8 cellular contexts compared by ENCODE assay signal in the genomic region with DNA sequence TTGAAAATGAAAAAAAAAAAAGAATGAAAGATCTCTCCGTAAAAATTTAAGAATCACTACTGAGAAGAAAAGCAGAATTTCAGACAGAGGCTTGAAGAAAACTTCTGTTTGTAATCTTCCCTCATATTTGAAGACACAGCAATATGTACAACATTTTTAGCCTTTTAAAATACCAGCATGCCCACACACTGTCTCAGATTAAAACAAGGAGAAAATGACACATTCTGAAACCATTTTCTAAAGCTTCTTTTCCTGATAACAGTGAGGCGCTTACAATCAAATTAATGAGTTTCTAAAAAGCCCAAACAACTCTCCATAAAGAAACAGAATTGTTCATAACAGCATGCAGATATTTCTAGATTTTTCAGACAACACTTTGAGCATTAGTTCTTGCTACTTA.
DNase-seq lines count a peak whose midpoint lies in the region; ATAC-seq, FAIRE-seq and TF ChIP-seq lines count a peak whose summit lies in the region.
"Not testable (repeated sequence)": the region's sequence is repeated elsewhere in the genome, so short reads cannot be mapped to it uniquely, and the experiment has no call there.

No MANE protein-coding gene starts in this region.

- H3K14ac ChIP-seq in IMR-90 (replicated peaks; ENCODE audit: low read depth, low read length) = not testable (repeated sequence)

- H3K79me2 ChIP-seq in OCI-LY3 (ENCODE audit: low read length); GM12878 (ENCODE audit: control insufficient read depth, insufficient read depth, low read length); smooth muscle cell (ENCODE audit: low read depth): not testable (repeated sequence)

- not testable (repeated sequence) for H3K27me3 ChIP-seq in IMR-90 (ENCODE audit: control insufficient read depth, insufficient read depth, low read length); OCI-LY3 (ENCODE audit: low read depth, low read length); GM12878 (replicated peaks in 1 of 2; ENCODE audit: control insufficient read depth in 2 of 2, insufficient read depth in 2 of 2, low read length in 1 of 2); right lobe of liver; smooth muscle cell (ENCODE audit: low read depth)

- not testable (repeated sequence) for DNase-seq in A549 (ENCODE audit: low read depth in 1 of 2, low spot score in 1 of 2); IMR-90; activated CD4-positive, alpha-beta T cell treated with anti-CD3 and anti-CD28 coated beads, Interleukin-2, amount 10 ng/mL, durations not matched to agents 24 days and 14 days; activated T-helper 2 cell treated with anti-CD3 and anti-CD28 coated beads, Interferon-gamma antibody, Interleukin-2, Interleukin-4, amounts not matched to agents 10 μg/mL and 5 μg/mL and 100 μg/mL, durations not matched to agents 14 hours and 24 hours and 36 hours (ENCODE audit: low spot score); GM12878 (ENCODE audit: low read depth, low spot score); right lobe of liver; smooth muscle cell (lab: John Stamatoyannopoulos, UW; ENCODE audit: unreplicated experiment)

- not testable (repeated sequence) for BruUV-seq in IMR-90 (replicated peaks; lab: Mats Ljungman, UMichigan); GM12878 (replicated peaks; lab: Mats Ljungman, UMichigan)

- H2AFZ ChIP-seq in IMR-90 (replicated peaks; ENCODE audit: low read length, poor library complexity); OCI-LY3 (ENCODE audit: low read depth, low read length); GM12878 (ENCODE audit: control insufficient read depth, low read depth, low read length); smooth muscle cell (ENCODE audit: low read depth): not testable (repeated sequence)

- not testable (repeated sequence) for H4K5ac ChIP-seq in IMR-90 (ENCODE audit: low read depth, low read length)

- H3K9ac ChIP-seq in IMR-90 (ENCODE audit: low read depth, low read length); OCI-LY3 (ENCODE audit: low read length); GM12878 (ENCODE audit: control insufficient read depth, insufficient read depth, low read length); smooth muscle cell (ENCODE audit: low read depth): not testable (repeated sequence)

- not testable (repeated sequence) for H3F3A ChIP-seq in smooth muscle cell (ENCODE audit: low read depth)

- not testable (repeated sequence) for H3K4me1 ChIP-seq in A549; IMR-90 (ENCODE audit: control insufficient read depth, insufficient read depth, low read length); GM12878 (ENCODE audit: control insufficient read depth, insufficient read depth, low read length); right lobe of liver; smooth muscle cell (ENCODE audit: low read depth)
- H3K4me1 ChIP-seq in OCI-LY3 (ENCODE audit: low read length) = peaks cover 17% of the 10 kb centered on the region; the same call in 1 of the 2 replicates

- not testable (repeated sequence) for H3K36me3 Mint-ChIP-seq in activated CD4-positive, alpha-beta T cell treated with anti-CD3 and anti-CD28 coated beads, Interleukin-2, amount 10 ng/mL, durations not matched to agents 24 days and 14 days (ENCODE audit: low read depth); activated T-helper 2 cell treated with anti-CD3 and anti-CD28 coated beads, Interferon-gamma antibody, Interleukin-2, Interleukin-4, amounts not matched to agents 10 μg/mL and 5 μg/mL and 100 μg/mL, durations not matched to agents 14 hours and 24 hours and 36 hours (ENCODE audit: low read depth)

- TF ChIP-seq POLR2A in A549 (IDR thresholded peaks at IDR 0.05; ENCODE audit: low read length); IMR-90 (IDR thresholded peaks at IDR 0.05; ENCODE audit: low read depth, low read length); GM12878 (IDR thresholded peaks at IDR 0.05; ENCODE audit: low read depth, low read length); right lobe of liver (IDR thresholded peaks at IDR 0.05): not testable (repeated sequence)

- SMC1A ChIA-PET in GM12878 (lab: Charles Lee; ENCODE audit: uncharacterized antibody, unreplicated experiment) = not testable (repeated sequence)

- RAD21 ChIA-PET in GM12878 (lab: Charles Lee; ENCODE audit: unreplicated experiment) = not testable (repeated sequence)

- H2AK5ac ChIP-seq in IMR-90 (ENCODE audit: low read depth, low read length) = not testable (repeated sequence)

- TF ChIP-seq RAD21 in A549 (conservative IDR thresholded peaks at IDR 0.05 in 1 of 2, IDR thresholded peaks at IDR 0.05 in 1 of 2); IMR-90 (IDR thresholded peaks at IDR 0.05; ENCODE audit: low read length); GM12878 (IDR thresholded peaks at IDR 0.05; ENCODE audit: insufficient read depth, low read depth, low read length): not testable (repeated sequence)

- not testable (repeated sequence) for H3K36me3 ChIP-seq in IMR-90 (ENCODE audit: control insufficient read depth, insufficient read depth, low read length); OCI-LY3 (replicated peaks; ENCODE audit: low read depth, low read length); GM12878 (ENCODE audit: control insufficient read depth in 2 of 2, insufficient read depth in 2 of 2, low read length in 1 of 2); right lobe of liver; smooth muscle cell (ENCODE audit: low read depth)

- not testable (repeated sequence) for FAIRE-seq in A549 (lab: Jason Lieb, UNC); GM12878 (lab: Jason Lieb, UNC)

- H3K9me3 ChIP-seq in A549; IMR-90 (ENCODE audit: control insufficient read depth, insufficient read depth, low read length); OCI-LY3 (ENCODE audit: insufficient read depth, low read length); GM12878 (replicated peaks; ENCODE audit: control insufficient read depth, insufficient read depth, low read length); right lobe of liver; smooth muscle cell (replicated peaks; ENCODE audit: low read depth): not testable (repeated sequence)

- H3K4me3 Mint-ChIP-seq in activated CD4-positive, alpha-beta T cell treated with anti-CD3 and anti-CD28 coated beads, Interleukin-2, amount 10 ng/mL, durations not matched to agents 24 days and 14 days; activated T-helper 2 cell treated with anti-CD3 and anti-CD28 coated beads, Interferon-gamma antibody, Interleukin-2, Interleukin-4, amounts not matched to agents 10 μg/mL and 5 μg/mL and 100 μg/mL, durations not matched to agents 14 hours and 24 hours and 36 hours (ENCODE audit: low read depth): not testable (repeated sequence)

- H3K4me1 Mint-ChIP-seq in activated CD4-positive, alpha-beta T cell treated with anti-CD3 and anti-CD28 coated beads, Interleukin-2, amount 10 ng/mL, durations not matched to agents 24 days and 14 days = not testable (repeated sequence)
- H3K4me1 Mint-ChIP-seq in activated T-helper 2 cell treated with anti-CD3 and anti-CD28 coated beads, Interferon-gamma antibody, Interleukin-2, Interleukin-4, amounts not matched to agents 10 μg/mL and 5 μg/mL and 100 μg/mL, durations not matched to agents 14 hours and 24 hours and 36 hours (ENCODE audit: low read depth) = peaks cover 10% of the 10 kb centered on the region

- in situ Hi-C loops in IMR-90 (cut with MboI; ENCODE audit: low sequenced_read_pairs); GM12878 (cut with MboI): not testable (repeated sequence)

- H3K79me1 ChIP-seq in IMR-90 (ENCODE audit: low read depth in 1 of 2, low read length in 2 of 2) = not testable (repeated sequence)

- POLR2A ChIA-PET in A549 (lab: Yijun Ruan, JAX); IMR-90 (lab: Charles Lee; ENCODE audit: unreplicated experiment); GM12878 (lab: Charles Lee): not testable (repeated sequence)

- TF ChIP-seq EP300 in A549 (IDR thresholded peaks at IDR 0.05); GM12878 (IDR thresholded peaks at IDR 0.05; ENCODE audit: borderline replicate concordance in 1 of 2, control insufficient read depth in 1 of 2, low read depth in 2 of 2, low read length in 2 of 2): not testable (repeated sequence)

- H3K4me3 ChIP-seq in A549; IMR-90 (ENCODE audit: insufficient read depth, low read depth, low read length); OCI-LY3 (ENCODE audit: low read length); GM12878; right lobe of liver; smooth muscle cell: not testable (repeated sequence)

- not testable (repeated sequence) for H2BK5ac ChIP-seq in IMR-90 (ENCODE audit: low read depth, low read length, poor library complexity, severe bottlenecking)

- dilution Hi-C loops in IMR-90 (cut with HindIII; ENCODE audit: low sequenced_read_pairs, unreplicated experiment) = not testable (repeated sequence)

- not testable (repeated sequence) for ATAC-seq in A549
- ATAC-seq in IMR-90 (ENCODE audit: low read depth) (peak; percentile 36; the same call in 1 of the 2 replicates), GM12878 (peak; percentile 52), right lobe of liver (peak; percentile 12 to 46 (median 36))

- not testable (repeated sequence) for H3K56ac ChIP-seq in IMR-90 (ENCODE audit: extremely low read depth, insufficient read depth, low read length)

- intact Hi-C loops in IMR-90 (cut with micrococcal nuclease); activated CD4-positive, alpha-beta T cell treated with anti-CD3 and anti-CD28 coated beads, Interleukin-2, amount 10 ng/mL, durations not matched to agents 24 days and 14 days (cut with micrococcal nuclease); activated T-helper 2 cell treated with anti-CD3 and anti-CD28 coated beads, Interferon-gamma antibody, Interleukin-2, Interleukin-4, amounts not matched to agents 10 μg/mL and 5 μg/mL and 100 μg/mL, durations not matched to agents 14 hours and 24 hours and 36 hours (cut with micrococcal nuclease); GM12878 (cut with micrococcal nuclease; ENCODE audit: unreplicated experiment); right lobe of liver (cut with DNase I): not testable (repeated sequence)

- peak overlapping the region in 1 of 2 experiments; percentile 38; a peak in 1 of 6 replicates for H3K27ac ChIP-seq in A549
- H3K27ac ChIP-seq in IMR-90 (ENCODE audit: insufficient read depth, low read length); OCI-LY3 (ENCODE audit: low read length); GM12878 (ENCODE audit: control insufficient read depth, insufficient read depth): not testable (repeated sequence)
- H3K27ac ChIP-seq in right lobe of liver = peak overlapping the region in 2 of 3 donors; percentile 43 to 62
- peak overlapping the region; percentile 72 for H3K27ac ChIP-seq in smooth muscle cell (ENCODE audit: low read depth)

- H4K8ac ChIP-seq in IMR-90 (ENCODE audit: low read depth in 2 of 2, low read length in 2 of 2) = not testable (repeated sequence)

- not testable (repeated sequence) for TF ChIP-seq CTCF in A549 (IDR thresholded peaks at IDR 0.05); IMR-90 (conservative IDR thresholded peaks at IDR 0.05; ENCODE audit: low read depth, low read length); OCI-LY3 (IDR thresholded peaks at IDR 0.05; ENCODE audit: low read depth, low read length); GM12878 (IDR thresholded peaks at IDR 0.05 in 2 of 3, conservative IDR thresholded peaks at IDR 0.05 in 1 of 3; ENCODE audit: control insufficient read depth in 2 of 3, extremely low read depth in 1 of 3, insufficient read depth in 1 of 3, low read depth in 3 of 3, low read length in 3 of 3); right lobe of liver (IDR thresholded peaks at IDR 0.05); smooth muscle cell (IDR thresholded peaks at IDR 0.05; ENCODE audit: borderline replicate concordance, insufficient read depth, poor library complexity, severe bottlenecking)

- CTCF ChIA-PET in A549 (lab: Yijun Ruan, JAX); IMR-90 (lab: Yijun Ruan, JAX); GM12878 (lab: Yijun Ruan, JAX): not testable (repeated sequence)

- peak overlapping the region; percentile 58 for H3K27ac Mint-ChIP-seq in activated CD4-positive, alpha-beta T cell treated with anti-CD3 and anti-CD28 coated beads, Interleukin-2, amount 10 ng/mL, durations not matched to agents 24 days and 14 days
- H3K27ac Mint-ChIP-seq in activated T-helper 2 cell treated with anti-CD3 and anti-CD28 coated beads, Interferon-gamma antibody, Interleukin-2, Interleukin-4, amounts not matched to agents 10 μg/mL and 5 μg/mL and 100 μg/mL, durations not matched to agents 14 hours and 24 hours and 36 hours = peak overlapping the region; percentile 42

- H3K4me2 ChIP-seq in A549 (peak overlapping the region; percentile 58), OCI-LY3 (ENCODE audit: low read length) (peak overlapping the region; percentile 34; the same call in 1 of the 2 replicates), smooth muscle cell (peak overlapping the region; percentile 76)
- H3K4me2 ChIP-seq in IMR-90 (ENCODE audit: low read depth, low read length); GM12878 (ENCODE audit: control insufficient read depth, insufficient read depth): not testable (repeated sequence)

- WGBS in A549 (ENCODE audit: missing lambda C conversion rate) = 11% methylated on average over 2 of the region's 2 CpGs
- no CpG with 5 or more reads among the region's 2 CpGs for WGBS in IMR-90 (ENCODE audit: extremely low coverage in 2 of 2, insufficient read length in 1 of 2), 2 experiments
- WGBS in GM12878 (ENCODE audit: insufficient coverage, insufficient replicate concordance, low lambda C conversion rate, missing lambda C conversion rate) = 0% methylated on average over 2 of the region's 2 CpGs
- WGBS in right lobe of liver (ENCODE audit: insufficient coverage, low coverage, low lambda C conversion rate, missing lambda C conversion rate) = 24% methylated on average over 2 of the region's 2 CpGs
- 10% methylated on average over 2 of the region's 2 CpGs for WGBS in smooth muscle cell (ENCODE audit: low lambda C conversion rate)

- H2BK120ac ChIP-seq in IMR-90 (ENCODE audit: low read depth, low read length) = not testable (repeated sequence)

- not testable (repeated sequence) for H4K91ac ChIP-seq in IMR-90 (ENCODE audit: insufficient read depth, low read depth, low read length)

- H3K23ac ChIP-seq in IMR-90 (ENCODE audit: low read depth, low read length) = not testable (repeated sequence)

- not testable (repeated sequence) for H2AK9ac ChIP-seq in IMR-90 (replicated peaks; ENCODE audit: low read depth, low read length, poor library complexity)

- H2BK20ac ChIP-seq in IMR-90 (ENCODE audit: low read depth, low read length) = not testable (repeated sequence)

- H4K20me1 ChIP-seq in IMR-90 (ENCODE audit: insufficient read depth, low read length) (peaks cover 20% of the 10 kb centered on the region), OCI-LY3 (ENCODE audit: insufficient read depth, low read length) (peaks cover 15% of the 10 kb centered on the region; the same call in 1 of the 2 replicates), smooth muscle cell (ENCODE audit: low read depth) (peaks cover 15% of the 10 kb centered on the region)
- not testable (repeated sequence) for H4K20me1 ChIP-seq in GM12878 (ENCODE audit: control insufficient read depth, insufficient read depth)

- H2BK15ac ChIP-seq in IMR-90 (ENCODE audit: low read depth, low read length) = not testable (repeated sequence)

- H3K9me1 ChIP-seq in IMR-90 (ENCODE audit: insufficient read depth, low read length) = not testable (repeated sequence)

- H3K27me3 Mint-ChIP-seq in activated CD4-positive, alpha-beta T cell treated with anti-CD3 and anti-CD28 coated beads, Interleukin-2, amount 10 ng/mL, durations not matched to agents 24 days and 14 days; activated T-helper 2 cell treated with anti-CD3 and anti-CD28 coated beads, Interferon-gamma antibody, Interleukin-2, Interleukin-4, amounts not matched to agents 10 μg/mL and 5 μg/mL and 100 μg/mL, durations not matched to agents 14 hours and 24 hours and 36 hours (ENCODE audit: low read depth): not testable (repeated sequence)

- not testable (repeated sequence) for H3K9me3 Mint-ChIP-seq in activated CD4-positive, alpha-beta T cell treated with anti-CD3 and anti-CD28 coated beads, Interleukin-2, amount 10 ng/mL, durations not matched to agents 24 days and 14 days; activated T-helper 2 cell treated with anti-CD3 and anti-CD28 coated beads, Interferon-gamma antibody, Interleukin-2, Interleukin-4, amounts not matched to agents 10 μg/mL and 5 μg/mL and 100 μg/mL, durations not matched to agents 14 hours and 24 hours and 36 hours

- not testable (repeated sequence) for H3K18ac ChIP-seq in IMR-90 (ENCODE audit: low read depth, low read length)

- H3K4ac ChIP-seq in IMR-90 (ENCODE audit: low read depth, low read length) = not testable (repeated sequence)
